Comparison of ENCODE assay signal across 25 cellular contexts in the genomic region with DNA sequence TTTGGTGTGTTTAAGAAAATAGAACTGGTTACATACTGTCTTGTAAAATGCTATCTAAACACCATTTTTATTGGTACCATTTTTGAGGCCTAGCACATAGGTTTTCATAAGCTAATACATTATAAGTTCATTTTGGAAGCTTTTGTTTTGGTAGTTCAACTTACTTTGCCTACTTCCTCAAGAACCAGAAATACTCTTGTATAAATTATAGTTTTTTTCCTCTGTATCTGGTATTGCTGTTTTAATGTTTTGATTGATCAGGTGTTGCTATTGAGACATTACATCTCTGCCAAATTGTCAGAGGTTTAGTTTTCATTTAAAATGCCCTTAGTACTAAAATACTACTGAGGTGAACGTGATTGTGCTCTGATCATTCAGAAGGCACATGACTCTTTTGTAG.
"Had no signal": no experiment of that assay in that cellular context is flagged by ENCODE, and none has a peak within 500 bp of the region (broad histone marks: within the 10 kb centered on the region; RNA-seq: fewer than 3 reads in every experiment).

No MANE protein-coding gene starts in this region.

- ATAC-seq: left lung; naive thymus-derived CD4-positive, alpha-beta T cell; right lobe of liver had no signal

- H3K4me1 ChIP-seq: adrenal gland, ascending aorta, left lung, suprapubic skin had no signal

- H3K27me3 ChIP-seq: adrenal gland, ascending aorta, brain microvascular endothelial cell, left lung, right lobe of liver, stomach, suprapubic skin, transverse colon had no signal

- H3K36me3 ChIP-seq: adrenal gland, ascending aorta, brain microvascular endothelial cell, left lung, right lobe of liver, stomach, suprapubic skin, transverse colon had no signal

- H3K27ac Mint-ChIP-seq: activated CD4-positive, alpha-beta memory T cell treated with anti-CD3 and anti-CD28 coated beads, Interleukin-2, amount 10 ng/mL, durations not matched to agents 7 days and 5 days; activated naive CD4-positive, alpha-beta T cell treated with anti-CD3 and anti-CD28 coated beads, Interleukin-2, amount 50 U/mL, for 24 hours; dendritic cell treated with granulocyte-macrophage colony-stimulating factor and Interleukin-4, amounts not matched to agents 40 ng/mL and 50 ng/mL, for 4 days; naive thymus-derived CD4-positive, alpha-beta T cell had no signal

- H3K9me3 ChIP-seq: ascending aorta, left lung, right lobe of liver, stomach, suprapubic skin, transverse colon had no signal

- H3K27ac ChIP-seq: adrenal gland, ascending aorta, brain microvascular endothelial cell, left lung, right lobe of liver, skin epidermis, stomach, suprapubic skin, transverse colon had no signal

- DNase-seq: activated CD4-positive, alpha-beta memory T cell treated with anti-CD3 and anti-CD28 coated beads, Interleukin-2, amount 10 ng/mL, durations not matched to agents 7 days and 5 days; activated CD4-positive, alpha-beta T cell treated with anti-CD3 and anti-CD28 coated beads for 48 hours; activated gamma-delta T cell; activated T-cell treated with anti-CD3 and anti-CD28 coated beads for 4 hours; adrenal gland; brain microvascular endothelial cell; caudate nucleus; effector CD4-positive, alpha-beta T cell; erythroblast; foreskin fibroblast; kidney glomerular epithelial cell; left lung; naive thymus-derived CD4-positive, alpha-beta T cell; posterior cingulate gyrus; right lobe of liver; stimulated activated CD4-positive, alpha-beta T cell treated with anti-CD3 and anti-CD28 coated beads, Interleukin-1b, Interleukin-23, amount 100 ng/mL, for 48 hours; stomach; transverse colon had no signal

- H3K36me3 Mint-ChIP-seq: naive thymus-derived CD4-positive, alpha-beta T cell had no signal

- H3K4me3 ChIP-seq: adrenal gland, ascending aorta, left lung, lung, right lobe of liver, skin epidermis, stomach, suprapubic skin, transverse colon had no signal

- H3K9me3 Mint-ChIP-seq: activated CD4-positive, alpha-beta memory T cell treated with anti-CD3 and anti-CD28 coated beads, Interleukin-2, amount 10 ng/mL, durations not matched to agents 7 days and 5 days; activated naive CD4-positive, alpha-beta T cell treated with anti-CD3 and anti-CD28 coated beads, Interleukin-2, amount 50 U/mL, for 24 hours; dendritic cell treated with granulocyte-macrophage colony-stimulating factor and Interleukin-4, amounts not matched to agents 40 ng/mL and 50 ng/mL, for 4 days; naive thymus-derived CD4-positive, alpha-beta T cell; neural crest cell had no signal

- H3K27me3 Mint-ChIP-seq: activated CD4-positive, alpha-beta memory T cell treated with anti-CD3 and anti-CD28 coated beads, Interleukin-2, amount 10 ng/mL, durations not matched to agents 7 days and 5 days; activated naive CD4-positive, alpha-beta T cell treated with anti-CD3 and anti-CD28 coated beads, Interleukin-2, amount 50 U/mL, for 24 hours; dendritic cell treated with granulocyte-macrophage colony-stimulating factor and Interleukin-4, amounts not matched to agents 40 ng/mL and 50 ng/mL, for 4 days; naive thymus-derived CD4-positive, alpha-beta T cell had no signal

- H3K4me3 Mint-ChIP-seq: activated CD4-positive, alpha-beta memory T cell treated with anti-CD3 and anti-CD28 coated beads, Interleukin-2, amount 10 ng/mL, durations not matched to agents 7 days and 5 days; activated naive CD4-positive, alpha-beta T cell treated with anti-CD3 and anti-CD28 coated beads, Interleukin-2, amount 50 U/mL, for 24 hours; dendritic cell treated with granulocyte-macrophage colony-stimulating factor and Interleukin-4, amounts not matched to agents 40 ng/mL and 50 ng/mL, for 4 days; naive thymus-derived CD4-positive, alpha-beta T cell; neural crest cell had no signal
